Comparison of ENCODE assay signal across 10 cellular contexts in the genomic region with DNA sequence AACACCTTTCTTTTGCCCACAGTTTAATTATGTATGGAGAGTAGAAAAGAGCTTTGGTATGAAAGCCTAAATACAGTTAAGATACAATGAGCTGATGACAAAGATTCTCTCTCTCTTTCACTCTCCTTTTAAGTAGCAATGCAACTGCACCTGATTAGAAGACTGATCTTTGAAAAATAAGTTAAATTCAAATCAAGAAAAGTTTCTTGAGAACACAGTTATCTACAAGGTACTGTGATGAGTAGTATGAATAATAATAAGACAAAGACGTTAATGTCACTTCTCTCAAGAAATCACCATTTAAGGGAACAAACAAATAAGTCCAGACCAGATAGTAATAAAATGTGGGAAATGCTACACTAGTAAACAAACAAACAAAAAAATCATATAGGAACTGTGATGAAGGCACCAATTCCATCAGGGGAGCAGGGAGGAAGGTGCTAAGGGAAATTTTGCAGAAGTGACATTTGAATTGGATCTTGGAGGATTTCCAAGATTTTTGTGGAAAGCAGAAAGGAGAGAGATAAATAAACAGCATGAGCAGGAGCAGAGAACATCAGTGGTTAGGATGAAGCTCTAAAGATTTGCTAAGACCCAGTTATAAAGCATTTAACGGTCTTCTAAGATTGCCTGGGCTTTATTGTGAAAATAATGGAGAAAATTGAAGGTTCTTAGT.
DNase-seq lines count a peak whose midpoint lies in the region; ATAC-seq and TF ChIP-seq lines count a peak whose summit lies in the region.
"Had no signal": no experiment of that assay in that cellular context is flagged by ENCODE, and none has a peak within 500 bp of the region (broad histone marks: within the 10 kb centered on the region; RNA-seq: fewer than 3 reads in every experiment).

No MANE protein-coding gene starts in this region.

- ATAC-seq in GM23338 (no peak), HG02759 (IDR thresholded peaks at IDR 0.05; ENCODE audit: unreplicated experiment) (no peak), GM18867 (IDR thresholded peaks at IDR 0.05; ENCODE audit: unreplicated experiment) (no peak)

- H3K4ac ChIP-seq in mesendoderm (ENCODE audit: low read depth, low read length) = no peak overlapping the region

- H3K27me3 ChIP-seq in GM23338 (ENCODE audit: insufficient read depth) (no peaks in the 10 kb centered on the region), mesendoderm (ENCODE audit: insufficient read depth, low read length, poor library complexity) (no peaks in the 10 kb centered on the region)

- no peaks in the 10 kb centered on the region for H3K9me3 Mint-ChIP-seq in GM23338

- H3K4me1 ChIP-seq in GM23338 (ENCODE audit: insufficient read depth) (no peaks in the 10 kb centered on the region), mesendoderm (ENCODE audit: control insufficient read depth, low read depth, low read length) (peaks cover 3% of the 10 kb centered on the region)

- no peak overlapping the region for H4K8ac ChIP-seq in mesendoderm (ENCODE audit: low read depth, low read length)

- no peak overlapping the region for H2AK5ac ChIP-seq in mesendoderm (ENCODE audit: low read length)

- no peaks in the 10 kb centered on the region for H3K79me1 ChIP-seq in mesendoderm (ENCODE audit: low read length)

- H3K9ac ChIP-seq in mesendoderm (ENCODE audit: low read length) = no peak overlapping the region

- no peaks in the 10 kb centered on the region for H3K79me2 ChIP-seq in GM23338 (replicated peaks; ENCODE audit: insufficient read depth)
- H3K79me2 ChIP-seq in mesendoderm (ENCODE audit: control insufficient read depth, insufficient read depth, low read length) = no peaks in the 10 kb centered on the region

- no peak overlapping the region for H3K56ac ChIP-seq in mesendoderm (ENCODE audit: low read length)

- H3K4me3 Mint-ChIP-seq in GM23338 = no peak overlapping the region

- no peak overlapping the region for H3K27ac Mint-ChIP-seq in GM23338

- H3K27me3 Mint-ChIP-seq in GM23338 (ENCODE audit: insufficient read depth, low read depth, poor library complexity) = no peaks in the 10 kb centered on the region

- no CpG with 5 or more reads among the region's 2 CpGs for WGBS in mesendoderm (ENCODE audit: extremely low coverage, insufficient coverage, low lambda C conversion rate)

- no peak overlapping the region for H2BK15ac ChIP-seq in mesendoderm (replicated peaks; ENCODE audit: low read depth)

- no peaks in the 10 kb centered on the region for H4K20me1 ChIP-seq in GM23338 (replicated peaks; ENCODE audit: insufficient read depth)

- no peak overlapping the region for H2BK120ac ChIP-seq in mesendoderm (ENCODE audit: low read depth, low read length)

- H3K36me3 ChIP-seq in GM23338 (ENCODE audit: insufficient read depth) (no peaks in the 10 kb centered on the region), mesendoderm (ENCODE audit: control insufficient read depth, insufficient read depth, low read length) (no peaks in the 10 kb centered on the region)

- H3K36me3 Mint-ChIP-seq in GM23338 (ENCODE audit: low read depth) = no peaks in the 10 kb centered on the region

- DNase-seq in AG10803 (ENCODE audit: low read depth) (peak; percentile 29), GM23338 (ENCODE audit: low spot score) (no peak), amniotic epithelial cell (ENCODE audit: low read depth) (peak; percentile 67), kidney glomerular epithelial cell (lab: John Stamatoyannopoulos, UW) (peak; percentile 12), mesendoderm (no peak), A172 (ENCODE audit: low spot score) (no peak)
- DNase-seq: NCI-H1436 treated with DMSO at 0.1 percent for 48 hours had no signal

- no peak for TF ChIP-seq CTCF in AG10803 (conservative IDR thresholded peaks at IDR 0.05; ENCODE audit: low read length)
- no peak for TF ChIP-seq CTCF in GM23338 (conservative IDR thresholded peaks at IDR 0.05; ENCODE audit: low read depth in 2 of 2)

- H3F3A ChIP-seq in GM23338 (replicated peaks; ENCODE audit: low read depth) = no peaks in the 10 kb centered on the region

- no peak overlapping the region for H3K18ac ChIP-seq in mesendoderm (ENCODE audit: low read length)

- H3K23ac ChIP-seq in mesendoderm (ENCODE audit: low read length) = no peak overlapping the region

- H2BK5ac ChIP-seq in mesendoderm (ENCODE audit: low read length) = no peak overlapping the region

- no peak overlapping the region for H3K4me3 ChIP-seq in AG10803 (ENCODE audit: low read length)
- no peak overlapping the region for H3K4me3 ChIP-seq in GM23338
- H3K4me3 ChIP-seq in mesendoderm (ENCODE audit: low read length) = no peak overlapping the region
- H3K4me3 ChIP-seq: lung had no signal

- no peaks in the 10 kb centered on the region for H3K4me1 Mint-ChIP-seq in GM23338

- no peak overlapping the region for H4K5ac ChIP-seq in mesendoderm (ENCODE audit: low read length)

- H3K27ac ChIP-seq in GM23338 (ENCODE audit: low read depth) (no peak overlapping the region), mesendoderm (ENCODE audit: low read depth, low read length) (no peak overlapping the region)

- peak overlapping the region; percentile 67; the same call in 1 of the 2 replicates for H2AFZ ChIP-seq in GM23338

- H3K4me2 ChIP-seq in GM23338 = no peak overlapping the region
- no peak overlapping the region for H3K4me2 ChIP-seq in mesendoderm (ENCODE audit: low read length)

- no peaks in the 10 kb centered on the region for H3K9me2 ChIP-seq in GM23338 (ENCODE audit: insufficient read depth)

TF ChIP-seq in GM23338, 12 proteins besides CTCF, POLR2A, EP300 and RAD21:
- TF ChIP-seq, protein P1, sequence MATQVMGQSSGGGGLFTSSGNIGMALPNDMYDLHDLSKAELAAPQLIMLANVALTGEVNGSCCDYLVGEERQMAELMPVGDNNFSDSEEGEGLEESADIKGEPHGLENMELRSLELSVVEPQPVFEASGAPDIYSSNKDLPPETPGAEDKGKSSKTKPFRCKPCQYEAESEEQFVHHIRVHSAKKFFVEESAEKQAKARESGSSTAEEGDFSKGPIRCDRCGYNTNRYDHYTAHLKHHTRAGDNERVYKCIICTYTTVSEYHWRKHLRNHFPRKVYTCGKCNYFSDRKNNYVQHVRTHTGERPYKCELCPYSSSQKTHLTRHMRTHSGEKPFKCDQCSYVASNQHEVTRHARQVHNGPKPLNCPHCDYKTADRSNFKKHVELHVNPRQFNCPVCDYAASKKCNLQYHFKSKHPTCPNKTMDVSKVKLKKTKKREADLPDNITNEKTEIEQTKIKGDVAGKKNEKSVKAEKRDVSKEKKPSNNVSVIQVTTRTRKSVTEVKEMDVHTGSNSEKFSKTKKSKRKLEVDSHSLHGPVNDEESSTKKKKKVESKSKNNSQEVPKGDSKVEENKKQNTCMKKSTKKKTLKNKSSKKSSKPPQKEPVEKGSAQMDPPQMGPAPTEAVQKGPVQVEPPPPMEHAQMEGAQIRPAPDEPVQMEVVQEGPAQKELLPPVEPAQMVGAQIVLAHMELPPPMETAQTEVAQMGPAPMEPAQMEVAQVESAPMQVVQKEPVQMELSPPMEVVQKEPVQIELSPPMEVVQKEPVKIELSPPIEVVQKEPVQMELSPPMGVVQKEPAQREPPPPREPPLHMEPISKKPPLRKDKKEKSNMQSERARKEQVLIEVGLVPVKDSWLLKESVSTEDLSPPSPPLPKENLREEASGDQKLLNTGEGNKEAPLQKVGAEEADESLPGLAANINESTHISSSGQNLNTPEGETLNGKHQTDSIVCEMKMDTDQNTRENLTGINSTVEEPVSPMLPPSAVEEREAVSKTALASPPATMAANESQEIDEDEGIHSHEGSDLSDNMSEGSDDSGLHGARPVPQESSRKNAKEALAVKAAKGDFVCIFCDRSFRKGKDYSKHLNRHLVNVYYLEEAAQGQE (IDR thresholded peaks at IDR 0.05; ENCODE audit: unreplicated experiment) = no peak
- TF ChIP-seq EZH2 (IDR thresholded peaks at IDR 0.05; ENCODE audit: low read depth, unreplicated experiment) = no peak
- no peak for TF ChIP-seq NANOG (IDR thresholded peaks at IDR 0.05; ENCODE audit: borderline replicate concordance)
- no peak for TF ChIP-seq JUNB (IDR thresholded peaks at IDR 0.05; ENCODE audit: unreplicated experiment)
- TF ChIP-seq ZNF114 (CRISPR knock-in tag; IDR thresholded peaks at IDR 0.05) = no peak

Comparison
In these comparisons a context has a peak if more than half of its experiments do, and no peak if none do; other contexts are left out.
1. DNase-seq: peak in AG10803 (single experiment), amniotic epithelial cell (single experiment) and kidney glomerular epithelial cell (single experiment); none in GM23338 (single experiment), mesendoderm (single experiment) and A172 (single experiment).